Comparison of ENCODE assay signal across 2 cellular contexts in the genomic region with DNA sequence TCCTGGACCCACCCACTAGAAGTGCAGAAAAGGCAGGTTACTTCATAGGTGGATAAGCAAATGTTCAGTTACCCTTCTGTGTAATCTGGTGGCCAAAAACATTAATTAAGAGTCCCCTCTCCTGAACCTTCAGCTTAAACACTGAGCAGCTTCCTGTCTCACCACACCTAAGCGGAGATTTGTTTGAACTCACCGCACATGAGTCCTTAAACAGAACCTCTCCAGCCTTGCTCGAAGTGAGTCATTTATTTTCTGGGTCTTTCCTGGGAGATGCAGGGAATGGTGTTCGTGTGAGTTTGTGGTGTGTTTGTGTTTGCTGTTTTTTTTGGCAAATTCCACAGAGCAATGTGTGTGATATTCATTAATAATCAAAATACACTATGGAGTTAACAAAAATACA.
TF ChIP-seq lines count a peak whose summit lies in the region.

No MANE protein-coding gene starts in this region.

TF ChIP-seq in GM23338, 12 proteins besides CTCF, POLR2A, EP300 and RAD21:
- TF ChIP-seq EZH2 (IDR thresholded peaks at IDR 0.05; ENCODE audit: low read depth, unreplicated experiment) = no peak
- TF ChIP-seq CREB1 (CRISPR knock-in tag; IDR thresholded peaks at IDR 0.05; ENCODE audit: low read depth) = no peak
- no peak for TF ChIP-seq ZNF114 (CRISPR knock-in tag; IDR thresholded peaks at IDR 0.05)

TF ChIP-seq in H1, 55 proteins besides CTCF, POLR2A, EP300 and RAD21:
- no peak for TF ChIP-seq POLR2AphosphoS5 (IDR thresholded peaks at IDR 0.05; ENCODE audit: low read depth, low read length)
- TF ChIP-seq EGR1 (IDR thresholded peaks at IDR 0.05; ENCODE audit: borderline replicate concordance, low read depth, low read length) = no peak
- TF ChIP-seq CREB1 (IDR thresholded peaks at IDR 0.05) = no peak
- TF ChIP-seq TEAD4 (IDR thresholded peaks at IDR 0.05; ENCODE audit: low read depth, low read length) = no peak
- no peak for TF ChIP-seq SAP30 (IDR thresholded peaks at IDR 0.05; ENCODE audit: insufficient read depth, insufficient replicate concordance, low read length)
